In genomic region chr3:122937745-122938144, GRCh38 we compare ENCODE assay signal across 18 cellular contexts.
DNase-seq lines count a peak whose midpoint lies in the region; ATAC-seq and TF ChIP-seq lines count a peak whose summit lies in the region.
"Had no signal": no experiment of that assay in that cellular context is flagged by ENCODE, and none has a peak within 500 bp of the region (broad histone marks: within the 10 kb centered on the region; RNA-seq: fewer than 3 reads in every experiment).

No MANE protein-coding gene starts in this region.

- H2AFZ ChIP-seq in GM23338 (no peak overlapping the region), smooth muscle cell (ENCODE audit: low read depth) (no peak overlapping the region)
- H2AFZ ChIP-seq: GM23248 had no signal

- no peak for TF ChIP-seq POLR2A in spleen (IDR thresholded peaks at IDR 0.05)

- TF ChIP-seq CTCF in GM23338 (conservative IDR thresholded peaks at IDR 0.05; ENCODE audit: low read depth in 2 of 2) (no peak), brain (conservative IDR thresholded peaks at IDR 0.05) (no peak), nephron (IDR thresholded peaks at IDR 0.05; ENCODE audit: unreplicated experiment in 3 of 3) (no peak), spleen (IDR thresholded peaks at IDR 0.05 in 8 of 11, conservative IDR thresholded peaks at IDR 0.05 in 3 of 11) (no peak), smooth muscle cell (IDR thresholded peaks at IDR 0.05; ENCODE audit: borderline replicate concordance, insufficient read depth, poor library complexity, severe bottlenecking) (no peak)

- H3K79me2 ChIP-seq in GM23338 (replicated peaks; ENCODE audit: insufficient read depth) (no peaks in the 10 kb centered on the region), smooth muscle cell (ENCODE audit: low read depth) (no peaks in the 10 kb centered on the region)

- H3K27ac ChIP-seq in GM23338 (ENCODE audit: low read depth) (no peak overlapping the region), spleen (no peak overlapping the region), smooth muscle cell (ENCODE audit: low read depth) (no peak overlapping the region)
- H3K27ac ChIP-seq: BLaER1, GM23248 had no signal

- no peaks in the 10 kb centered on the region; the same call in 1 of the 2 replicates for H3K36me3 ChIP-seq in GM23338 (ENCODE audit: insufficient read depth)
- no peaks in the 10 kb centered on the region for H3K36me3 ChIP-seq in spleen
- H3K36me3 ChIP-seq in smooth muscle cell (ENCODE audit: low read depth) = no peaks in the 10 kb centered on the region
- H3K36me3 ChIP-seq: BLaER1, HAP-1 had no signal

- H3K4me3 ChIP-seq in GM23338 (no peak overlapping the region), spleen (no peak overlapping the region), smooth muscle cell (no peak overlapping the region)
- H3K4me3 ChIP-seq: BLaER1, GM12878, GM23248, HAP-1 had no signal

- H3K27ac Mint-ChIP-seq in GM23338 (0 out of 2 replicates have a peak overlapping the region, but pooled peaks have one; percentile 47), brain (peak overlapping the region in 4 of 5 experiments; percentile 28 to 80 (median 74)), nephron (peak overlapping the region in 2 of 3 experiments; percentile 43 to 63)
- H3K27ac Mint-ChIP-seq: CD4-positive, CD25-positive, alpha-beta regulatory T cell; HFFc6 had no signal

- H3K4me2 ChIP-seq in GM23338 = no peak overlapping the region
- no peak overlapping the region for H3K4me2 ChIP-seq in smooth muscle cell
- H3K4me2 ChIP-seq: BLaER1 had no signal

- WGBS in spleen, 5 donors = 79 to 93% (median 86%) methylated on average over 4 of the region's 4 CpGs
- 97% methylated on average over 4 of the region's 4 CpGs for WGBS in smooth muscle cell (ENCODE audit: low lambda C conversion rate)

- H3K9ac ChIP-seq in smooth muscle cell (ENCODE audit: low read depth) = no peak overlapping the region
- H3K9ac ChIP-seq: BLaER1, GM23248 had no signal

- no peak for DNase-seq in GM23338 (ENCODE audit: low spot score)
- peak; percentile 48 for DNase-seq in spleen
- no peak for DNase-seq in smooth muscle cell (lab: John Stamatoyannopoulos, UW; ENCODE audit: unreplicated experiment)
- DNase-seq in NCI-H1694 (lab: John Stamatoyannopoulos, UW) = no peak
- no peak for DNase-seq in amniotic stem cell (lab: John Stamatoyannopoulos, UW)
- DNase-seq: 8988T; AML-193; CD4-positive, CD25-positive, alpha-beta regulatory T cell; DMS 273 treated with DMSO at 0.1 percent for 48 hours; DMS79; GM23248; HFFc6 had no signal

- no peaks in the 10 kb centered on the region for H3K4me1 ChIP-seq in GM23338 (ENCODE audit: insufficient read depth)
- H3K4me1 ChIP-seq in spleen = peaks cover 0 to 33% (median 8%) of the 10 kb centered on the region in 6 donors
- H3K4me1 ChIP-seq in smooth muscle cell (ENCODE audit: low read depth) = no peaks in the 10 kb centered on the region
- H3K4me1 ChIP-seq: HAP-1 had no signal

- H3K4me3 Mint-ChIP-seq in GM23338 = no peak overlapping the region
- no peak overlapping the region for H3K4me3 Mint-ChIP-seq in brain
- no peak overlapping the region for H3K4me3 Mint-ChIP-seq in nephron
- H3K4me3 Mint-ChIP-seq: CD4-positive, CD25-positive, alpha-beta regulatory T cell; HFFc6 had no signal

- no peaks in the 10 kb centered on the region for H3K9me3 Mint-ChIP-seq in GM23338
- H3K9me3 Mint-ChIP-seq in brain = peaks cover 0 to 2% (median 0%) of the 10 kb centered on the region in 5 experiments
- H3K9me3 Mint-ChIP-seq in nephron = no peaks in the 10 kb centered on the region
- H3K9me3 Mint-ChIP-seq: HFFc6 had no signal

- H3F3A ChIP-seq in GM23338 (replicated peaks; ENCODE audit: low read depth) (no peaks in the 10 kb centered on the region), smooth muscle cell (ENCODE audit: low read depth) (no peaks in the 10 kb centered on the region)

- H3K36me3 Mint-ChIP-seq in GM23338 (ENCODE audit: low read depth) = no peaks in the 10 kb centered on the region
- peaks cover 23% of the 10 kb centered on the region for H3K36me3 Mint-ChIP-seq in brain
- peaks cover 3% of the 10 kb centered on the region for H3K36me3 Mint-ChIP-seq in nephron (ENCODE audit: low read depth)
- H3K36me3 Mint-ChIP-seq: CD4-positive, CD25-positive, alpha-beta regulatory T cell had no signal

- H3K27me3 Mint-ChIP-seq in GM23338 (ENCODE audit: insufficient read depth, low read depth, poor library complexity) = peaks cover 2% of the 10 kb centered on the region
- H3K27me3 Mint-ChIP-seq in brain = peaks cover 6% of the 10 kb centered on the region
- H3K27me3 Mint-ChIP-seq in nephron (ENCODE audit: low read depth) = peaks cover 10% of the 10 kb centered on the region

- H4K20me1 ChIP-seq in GM23338 (replicated peaks; ENCODE audit: insufficient read depth) (no peaks in the 10 kb centered on the region), smooth muscle cell (ENCODE audit: low read depth) (no peaks in the 10 kb centered on the region)
- H4K20me1 ChIP-seq: BLaER1 had no signal

- no peaks in the 10 kb centered on the region for H3K9me2 ChIP-seq in GM23338 (ENCODE audit: insufficient read depth)

- H3K9me3 ChIP-seq in spleen (no peaks in the 10 kb centered on the region), smooth muscle cell (replicated peaks; ENCODE audit: low read depth) (no peaks in the 10 kb centered on the region)
- H3K9me3 ChIP-seq: BLaER1, HAP-1 had no signal

- no peaks in the 10 kb centered on the region for H3K27me3 ChIP-seq in GM23338 (ENCODE audit: insufficient read depth)
- peaks cover 0 to 7% (median 0%) of the 10 kb centered on the region in 7 donors for H3K27me3 ChIP-seq in spleen (replicated peaks in 1 of 7)
- no peaks in the 10 kb centered on the region for H3K27me3 ChIP-seq in smooth muscle cell (ENCODE audit: low read depth)
- H3K27me3 ChIP-seq: BLaER1 had no signal

- no peak for ATAC-seq in GM23338
- ATAC-seq: GM12878, HepG2 had no signal

- intact Hi-C loops in spleen (cut with DNase I; ENCODE audit: low total_unique reads) = no loop called here

- H3K4me1 Mint-ChIP-seq in GM23338 (no peaks in the 10 kb centered on the region), brain (peaks cover 31% of the 10 kb centered on the region), nephron (peaks cover 37% of the 10 kb centered on the region)
- H3K4me1 Mint-ChIP-seq: CD4-positive, CD25-positive, alpha-beta regulatory T cell had no signal

TF ChIP-seq in GM23338, 12 proteins besides CTCF, POLR2A, EP300 and RAD21 (continues in another document):
- no peak for TF ChIP-seq NANOG (IDR thresholded peaks at IDR 0.05; ENCODE audit: borderline replicate concordance)
- no peak for TF ChIP-seq POLR2AphosphoS5 (IDR thresholded peaks at IDR 0.05; ENCODE audit: low read depth)
- no peak for TF ChIP-seq REST (IDR thresholded peaks at IDR 0.05; ENCODE audit: unreplicated experiment)
